1 cellular context compared by ENCODE assay signal in the genomic region with DNA sequence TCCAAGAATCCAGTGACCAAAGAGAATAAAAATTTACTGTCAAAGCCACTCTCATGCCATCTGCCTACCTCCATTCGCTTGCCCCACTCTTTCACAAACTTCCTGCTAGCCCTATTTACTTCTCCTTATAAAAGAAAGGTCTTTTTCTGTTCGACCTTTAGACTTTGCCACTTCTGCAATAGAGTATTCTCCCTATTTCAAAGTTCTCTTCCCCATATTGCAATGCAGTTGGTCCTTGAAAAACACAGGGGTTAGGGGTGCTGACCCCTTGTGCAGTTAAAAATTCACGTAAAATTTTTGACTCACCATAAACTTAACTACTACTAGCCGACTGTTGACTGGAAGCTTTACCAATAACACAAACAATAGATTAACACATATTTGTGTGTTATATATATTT.
TF ChIP-seq lines count a peak whose summit lies in the region.

No MANE protein-coding gene starts in this region.

TF ChIP-seq in HepG2, 621 proteins besides CTCF, POLR2A, EP300 and RAD21 (continued from another document and continues in another):
- TF ChIP-seq ATF7-NPFF (CRISPR knock-in tag; IDR thresholded peaks at IDR 0.05; ENCODE audit: low read depth) (no peak), HMG20A (CRISPR knock-in tag; IDR thresholded peaks at IDR 0.05; ENCODE audit: borderline replicate concordance) (peak; percentile 53; the same call in 1 of the 2 replicates), FIP1L1 (IDR thresholded peaks at IDR 0.05; ENCODE audit: borderline replicate concordance, insufficient read depth, low read depth, low read length) (no peak), YY1 (IDR thresholded peaks at IDR 0.05; ENCODE audit: insufficient read depth, insufficient replicate concordance, low read depth, low read length) (no peak), POGK (CRISPR knock-in tag; conservative IDR thresholded peaks at IDR 0.05) (no peak), PPARG (CRISPR knock-in tag; conservative IDR thresholded peaks at IDR 0.05) (no peak), ZNF263 (CRISPR knock-in tag; IDR thresholded peaks at IDR 0.05) (no peak), ZNF737 (CRISPR knock-in tag; IDR thresholded peaks at IDR 0.05; ENCODE audit: borderline replicate concordance) (no peak), ZNF687 (CRISPR knock-in tag; IDR thresholded peaks at IDR 0.05) (no peak), NCOA2 (CRISPR knock-in tag; IDR thresholded peaks at IDR 0.05) (peak; percentile 36; the same call in 1 of the 2 replicates), ZNF619 (CRISPR knock-in tag; IDR thresholded peaks at IDR 0.05) (no peak), ZSCAN12 (CRISPR knock-in tag; IDR thresholded peaks at IDR 0.05) (no peak), ERF (CRISPR knock-in tag; IDR thresholded peaks at IDR 0.05) (no peak), ZNF709 (CRISPR knock-in tag; IDR thresholded peaks at IDR 0.05) (no peak), GATA4 (IDR thresholded peaks at IDR 0.05; ENCODE audit: borderline replicate concordance, low read depth) (no peak), ESRRA (CRISPR knock-in tag; IDR thresholded peaks at IDR 0.05; ENCODE audit: low read depth) (no peak), ZNF432 (CRISPR knock-in tag; IDR thresholded peaks at IDR 0.05; ENCODE audit: borderline replicate concordance) (no peak), NR2F2 (IDR thresholded peaks at IDR 0.05; ENCODE audit: borderline replicate concordance, low read depth) (peak; percentile 80), SOX13 (IDR thresholded peaks at IDR 0.05) (no peak), SOX13 (CRISPR knock-in tag; conservative IDR thresholded peaks at IDR 0.05 in 1 of 2, IDR thresholded peaks at IDR 0.05 in 1 of 2) (peak in 1 of 2 experiments; percentile 30; a peak in 1 of 4 replicates), CEBPG (CRISPR knock-in tag; IDR thresholded peaks at IDR 0.05) (0 out of 2 replicates have a peak, but pooled peaks have one; percentile 33), RORA (CRISPR knock-in tag; IDR thresholded peaks at IDR 0.05) (no peak), FOXA3 (CRISPR knock-in tag; IDR thresholded peaks at IDR 0.05) (peak; percentile 50; the same call in 1 of the 2 replicates), MED13 (CRISPR knock-in tag; IDR thresholded peaks at IDR 0.05) (no peak), TCF7 (IDR thresholded peaks at IDR 0.05; ENCODE audit: low read depth) (0 out of 2 replicates have a peak, but pooled peaks have one; percentile 6), ISL2 (CRISPR knock-in tag; IDR thresholded peaks at IDR 0.05) (no peak), ZNF644 (CRISPR knock-in tag; IDR thresholded peaks at IDR 0.05; ENCODE audit: low read depth) (peak; percentile 51; the same call in 1 of the 2 replicates), HOMEZ (CRISPR knock-in tag; IDR thresholded peaks at IDR 0.05; ENCODE audit: low read depth) (peak; percentile 75; the same call in 1 of the 2 replicates), SNAPC2 (CRISPR knock-in tag; IDR thresholded peaks at IDR 0.05) (no peak), KLF16 (CRISPR knock-in tag; IDR thresholded peaks at IDR 0.05) (no peak), NKX3-1 (CRISPR knock-in tag; IDR thresholded peaks at IDR 0.05) (no peak), NR2F1 (CRISPR knock-in tag; IDR thresholded peaks at IDR 0.05) (peak; percentile 64 to 69; a peak in 3 of 4 replicates), RCOR2 (CRISPR knock-in tag; IDR thresholded peaks at IDR 0.05) (0 out of 2 replicates have a peak, but pooled peaks have one; percentile 42), ETV5 (CRISPR knock-in tag; IDR thresholded peaks at IDR 0.05; ENCODE audit: borderline replicate concordance) (no peak), ARID5B (CRISPR knock-in tag; IDR thresholded peaks at IDR 0.05) (peak; percentile 69), GATAD2A (CRISPR knock-in tag; IDR thresholded peaks at IDR 0.05) (0 out of 2 replicates have a peak, but pooled peaks have one; percentile 27), JUND (CRISPR knock-in tag; IDR thresholded peaks at IDR 0.05) (no peak), NR2F6 (IDR thresholded peaks at IDR 0.05) (peak; percentile 77), NR2F6 (CRISPR knock-in tag; IDR thresholded peaks at IDR 0.05) (peak; percentile 64)
- TF ChIP-seq, protein P1, sequence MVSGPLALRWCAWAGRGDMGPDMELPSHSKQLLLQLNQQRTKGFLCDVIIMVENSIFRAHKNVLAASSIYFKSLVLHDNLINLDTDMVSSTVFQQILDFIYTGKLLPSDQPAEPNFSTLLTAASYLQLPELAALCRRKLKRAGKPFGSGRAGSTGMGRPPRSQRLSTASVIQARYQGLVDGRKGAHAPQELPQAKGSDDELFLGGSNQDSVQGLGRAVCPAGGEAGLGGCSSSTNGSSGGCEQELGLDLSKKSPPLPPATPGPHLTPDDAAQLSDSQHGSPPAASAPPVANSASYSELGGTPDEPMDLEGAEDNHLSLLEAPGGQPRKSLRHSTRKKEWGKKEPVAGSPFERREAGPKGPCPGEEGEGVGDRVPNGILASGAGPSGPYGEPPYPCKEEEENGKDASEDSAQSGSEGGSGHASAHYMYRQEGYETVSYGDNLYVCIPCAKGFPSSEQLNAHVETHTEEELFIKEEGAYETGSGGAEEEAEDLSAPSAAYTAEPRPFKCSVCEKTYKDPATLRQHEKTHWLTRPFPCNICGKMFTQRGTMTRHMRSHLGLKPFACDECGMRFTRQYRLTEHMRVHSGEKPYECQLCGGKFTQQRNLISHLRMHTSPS (CRISPR knock-in tag; IDR thresholded peaks at IDR 0.05; ENCODE audit: low read depth): no peak
- TF ChIP-seq, protein P2, sequence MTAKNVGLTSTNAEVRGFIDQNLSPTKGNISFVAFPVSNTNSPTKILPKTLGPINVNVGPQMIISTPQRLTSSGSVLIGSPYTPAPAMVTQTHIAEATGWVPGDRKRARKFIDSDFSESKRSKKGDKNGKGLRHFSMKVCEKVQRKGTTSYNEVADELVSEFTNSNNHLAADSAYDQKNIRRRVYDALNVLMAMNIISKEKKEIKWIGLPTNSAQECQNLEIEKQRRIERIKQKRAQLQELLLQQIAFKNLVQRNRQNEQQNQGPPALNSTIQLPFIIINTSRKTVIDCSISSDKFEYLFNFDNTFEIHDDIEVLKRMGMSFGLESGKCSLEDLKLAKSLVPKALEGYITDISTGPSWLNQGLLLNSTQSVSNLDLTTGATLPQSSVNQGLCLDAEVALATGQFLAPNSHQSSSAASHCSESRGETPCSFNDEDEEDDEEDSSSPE (CRISPR knock-in tag; IDR thresholded peaks at IDR 0.05): no peak
- TF ChIP-seq, protein P3, sequence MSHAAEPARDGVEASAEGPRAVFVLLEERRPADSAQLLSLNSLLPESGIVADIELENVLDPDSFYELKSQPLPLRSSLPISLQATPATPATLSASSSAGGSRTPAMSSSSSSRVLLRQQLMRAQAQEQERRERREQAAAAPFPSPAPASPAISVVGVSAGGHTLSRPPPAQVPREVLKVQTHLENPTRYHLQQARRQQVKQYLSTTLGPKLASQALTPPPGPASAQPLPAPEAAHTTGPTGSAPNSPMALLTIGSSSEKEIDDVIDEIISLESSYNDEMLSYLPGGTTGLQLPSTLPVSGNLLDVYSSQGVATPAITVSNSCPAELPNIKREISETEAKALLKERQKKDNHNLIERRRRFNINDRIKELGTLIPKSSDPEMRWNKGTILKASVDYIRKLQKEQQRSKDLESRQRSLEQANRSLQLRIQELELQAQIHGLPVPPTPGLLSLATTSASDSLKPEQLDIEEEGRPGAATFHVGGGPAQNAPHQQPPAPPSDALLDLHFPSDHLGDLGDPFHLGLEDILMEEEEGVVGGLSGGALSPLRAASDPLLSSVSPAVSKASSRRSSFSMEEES (CRISPR knock-in tag; IDR thresholded peaks at IDR 0.05): no peak
- TF ChIP-seq, protein P4, sequence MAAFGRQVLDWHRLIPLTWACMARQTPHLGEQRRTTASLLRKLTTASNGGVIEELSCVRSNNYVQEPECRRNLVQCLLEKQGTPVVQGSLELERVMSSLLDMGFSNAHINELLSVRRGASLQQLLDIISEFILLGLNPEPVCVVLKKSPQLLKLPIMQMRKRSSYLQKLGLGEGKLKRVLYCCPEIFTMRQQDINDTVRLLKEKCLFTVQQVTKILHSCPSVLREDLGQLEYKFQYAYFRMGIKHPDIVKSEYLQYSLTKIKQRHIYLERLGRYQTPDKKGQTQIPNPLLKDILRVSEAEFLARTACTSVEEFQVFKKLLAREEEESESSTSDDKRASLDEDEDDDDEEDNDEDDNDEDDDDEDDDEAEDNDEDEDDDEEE (CRISPR knock-in tag; IDR thresholded peaks at IDR 0.05): no peak
